1 cellular context compared by ENCODE assay signal in the genomic region with DNA sequence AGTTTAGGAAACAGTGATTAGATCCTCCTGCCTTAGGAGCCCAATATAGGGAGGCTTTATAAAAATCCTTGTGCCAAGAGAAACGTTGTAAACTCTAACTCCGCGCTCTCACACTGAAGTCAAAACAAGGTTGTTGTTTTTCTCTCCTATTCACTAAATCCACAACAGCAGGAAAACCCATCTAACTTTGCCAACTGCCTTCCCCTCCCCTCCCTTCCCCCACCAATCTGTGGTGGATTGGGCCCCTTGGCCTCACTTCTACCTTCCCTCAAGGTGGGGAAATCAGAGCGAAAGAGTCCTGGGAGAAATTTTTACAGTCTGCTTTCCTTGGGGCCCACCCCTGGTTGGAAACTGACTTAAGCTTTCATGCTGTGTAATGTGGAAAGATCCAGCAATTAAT.
TF ChIP-seq lines count a peak whose summit lies in the region.

No MANE protein-coding gene starts in this region.

TF ChIP-seq in endothelial cell of umbilical vein, 7 proteins besides CTCF, POLR2A, EP300 and RAD21:
- TF ChIP-seq MAX (IDR thresholded peaks at IDR 0.05; ENCODE audit: insufficient read depth, insufficient read length) (no peak), POLR2AphosphoS5 (IDR thresholded peaks at IDR 0.05; ENCODE audit: insufficient read depth, low read depth, low read length) (no peak), GATA2 (IDR thresholded peaks at IDR 0.05; ENCODE audit: insufficient read depth, insufficient read length, low read depth, low read length) (no peak), FOS (IDR thresholded peaks at IDR 0.05; ENCODE audit: borderline replicate concordance, insufficient read depth, low read length) (no peak), MYC (IDR thresholded peaks at IDR 0.05; ENCODE audit: low read depth, low read length) (no peak), JUN (IDR thresholded peaks at IDR 0.05; ENCODE audit: borderline replicate concordance, insufficient read depth, insufficient read length, low read depth) (no peak), EZH2 (IDR thresholded peaks at IDR 0.05; ENCODE audit: borderline replicate concordance, low read depth, low read length, severe bottlenecking) (no peak)
